ENCODE assay signal across 26 cellular contexts in the genomic region with DNA sequence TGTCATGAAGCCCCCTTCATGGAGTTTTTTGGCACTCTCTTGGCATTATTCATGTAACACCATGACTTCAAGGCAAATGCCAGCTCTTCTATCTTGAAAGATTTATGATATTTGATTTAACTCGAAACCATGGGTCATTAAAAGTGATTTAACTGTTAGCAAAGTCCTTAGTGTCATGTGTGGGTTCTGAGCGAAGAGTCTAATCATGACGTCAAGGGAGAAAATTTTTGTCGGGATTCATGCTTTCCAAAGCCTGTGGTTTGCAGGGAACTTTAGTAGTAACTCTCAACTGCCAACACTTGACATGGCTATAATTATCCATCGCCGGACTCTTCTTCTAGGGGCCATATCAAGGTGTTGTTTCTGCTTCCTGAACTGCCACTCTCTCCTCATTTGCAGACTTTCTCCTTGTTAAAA. TPM values are rescaled to one million over a fixed set of nuclear protein-coding genes. Genes with fewer than 3 reads are reported as not detected.
A peak's percentile ranks its signal among the peaks of the same experiment; 100 is the strongest.
DNase-seq lines count a peak whose midpoint lies in the region; ATAC-seq and TF ChIP-seq lines count a peak whose summit lies in the region.
"Had no signal": no experiment of that assay in that cellular context is flagged by ENCODE, and none has a peak within 500 bp of the region (broad histone marks: within the 10 kb centered on the region; RNA-seq: fewer than 3 reads in every experiment).

No MANE protein-coding gene starts in this region.

- in situ Hi-C loops in astrocyte of the spinal cord (cut with HindIII; ENCODE audit: low sequenced_read_pairs) = no loop called here

- H3K4me1 Mint-ChIP-seq in stimulated activated naive B cell treated with anti-CD40 and anti-IgM and Interleukin-4, amounts not matched to agents 10 μg/mL and 1 μg/mL and 100 μg/mL, for 72 hours = no peaks in the 10 kb centered on the region
- H3K4me1 Mint-ChIP-seq: GM23338 had no signal

- DNase-seq in cardiac muscle cell (ENCODE audit: low read depth in 1 of 2, low spot score in 1 of 2) (no peak), heart right ventricle (no peak), astrocyte of the spinal cord (ENCODE audit: low read depth, low spot score) (peak; percentile 22), left colon (no peak)
- DNase-seq in activated CD4-positive, alpha-beta T cell treated with anti-CD3 and anti-CD28 coated beads for 4 hours = no peak
- no peak for DNase-seq in stimulated activated naive B cell treated with anti-CD40 and anti-IgM and Interleukin-4, amounts not matched to agents 10 μg/mL and 1 μg/mL and 100 μg/mL, for 72 hours
- DNase-seq: ACHN, Calu3, DMS79 treated with DMSO at 0.1 percent for 48 hours, GF-D8, NCI-H1092 treated with DMSO at 0.1 percent for 48 hours, NCI-H1436, NCI-H187, NCI-H2081 treated with DMSO at 0.1 percent for 48 hours, NCI-H2171, NCI-H226, NCI-H510A, NCI-H69, Peyer's patch, SJCRH30 had no signal

- H3K9me3 Mint-ChIP-seq in stimulated activated naive B cell treated with anti-CD40 and anti-IgM and Interleukin-4, amounts not matched to agents 10 μg/mL and 1 μg/mL and 100 μg/mL, for 72 hours = no peaks in the 10 kb centered on the region

- H3K9me3 ChIP-seq in cardiac muscle cell (ENCODE audit: low read depth) (no peaks in the 10 kb centered on the region), heart right ventricle (no peaks in the 10 kb centered on the region)
- H3K9me3 ChIP-seq: HAP-1, Peyer's patch, SJCRH30 had no signal

- H3K4me1 ChIP-seq in cardiac muscle cell (ENCODE audit: low read depth) (peaks cover 27% of the 10 kb centered on the region), heart right ventricle (peaks cover 0 to 21% (median 7%) of the 10 kb centered on the region in 9 donors)
- H3K4me1 ChIP-seq: HAP-1, Peyer's patch, SJCRH30 had no signal

- H3K4me3 ChIP-seq in cardiac muscle cell (no peak overlapping the region), heart right ventricle (no peak overlapping the region), astrocyte of the spinal cord (ENCODE audit: low read depth, low read length) (no peak overlapping the region)
- H3K4me3 ChIP-seq: GM23338, HAP-1, Peyer's patch, SJCRH30 had no signal

- no peaks in the 10 kb centered on the region for H3K36me3 ChIP-seq in cardiac muscle cell
- no peaks in the 10 kb centered on the region for H3K36me3 ChIP-seq in heart right ventricle
- H3K36me3 ChIP-seq: HAP-1, Peyer's patch, SJCRH30 had no signal

- H3K27ac Mint-ChIP-seq in stimulated activated naive B cell treated with anti-CD40 and anti-IgM and Interleukin-4, amounts not matched to agents 10 μg/mL and 1 μg/mL and 100 μg/mL, for 72 hours = no peak overlapping the region
- H3K27ac Mint-ChIP-seq: GM23338 had no signal

- intact Hi-C loops in heart right ventricle (cut with DNase I) = no loop called here
- intact Hi-C loops in left colon (cut with DNase I, micrococcal nuclease) = no loop called here

- TF ChIP-seq CTCF in cardiac muscle cell (IDR thresholded peaks at IDR 0.05; ENCODE audit: low read depth, low read length) (no peak), heart right ventricle (IDR thresholded peaks at IDR 0.05) (no peak), astrocyte of the spinal cord (IDR thresholded peaks at IDR 0.05; ENCODE audit: low read depth, low read length) (no peak)

- peaks cover 0 to 1% of the 10 kb centered on the region in 2 donors for H3K36me3 Mint-ChIP-seq in stimulated activated naive B cell treated with anti-CD40 and anti-IgM and Interleukin-4, amounts not matched to agents 10 μg/mL and 1 μg/mL and 100 μg/mL, for 72 hours

- WGBS in heart right ventricle, 2 donors = 55 to 65% methylated on average over 6 of the region's 6 CpGs

- H3K27me3 ChIP-seq in cardiac muscle cell (no peaks in the 10 kb centered on the region), heart right ventricle (no peaks in the 10 kb centered on the region)
- H3K27me3 ChIP-seq: Peyer's patch, SJCRH30 had no signal

- peaks cover 10 to 18% of the 10 kb centered on the region in 2 donors for H3K27me3 Mint-ChIP-seq in stimulated activated naive B cell treated with anti-CD40 and anti-IgM and Interleukin-4, amounts not matched to agents 10 μg/mL and 1 μg/mL and 100 μg/mL, for 72 hours

- peak overlapping the region; percentile 61 for H3K27ac ChIP-seq in cardiac muscle cell
- H3K27ac ChIP-seq in heart right ventricle = no peak overlapping the region
- H3K27ac ChIP-seq: 22Rv1, Peyer's patch, SJCRH30 had no signal

- H3K4me3 Mint-ChIP-seq in stimulated activated naive B cell treated with anti-CD40 and anti-IgM and Interleukin-4, amounts not matched to agents 10 μg/mL and 1 μg/mL and 100 μg/mL, for 72 hours = no peak overlapping the region
- H3K4me3 Mint-ChIP-seq: GM23338 had no signal

- ATAC-seq in heart right ventricle = no peak
- peak; percentile 68 for ATAC-seq in left colon
- no peak for ATAC-seq in HG03095 (IDR thresholded peaks at IDR 0.05; ENCODE audit: unreplicated experiment)
- no peak for ATAC-seq in stimulated activated naive B cell treated with anti-CD40 and anti-IgM and Interleukin-4, amounts not matched to agents 10 μg/mL and 1 μg/mL and 100 μg/mL, for 72 hours (replicated peaks)
- ATAC-seq: GM23338 had no signal

RNA-seq across cellular contexts. Expression of gene GXYLT2, which starts 11.5 kb away (rescaled TPM):
- total RNA-seq in cardiac muscle cell = 36.4 and 43.1 TPM in 2 replicates
- polyA plus RNA-seq in cardiac muscle cell = 25.7 and 34.6 TPM in 2 replicates
- total RNA-seq in heart right ventricle = 10 to 100 TPM; 10.3 to 26.7 (median 14.6) TPM
- 1 to 10 TPM; 1.5 to 2.2 TPM for polyA plus RNA-seq in heart right ventricle
- total RNA-seq in left colon = 10 to 100 TPM in 1 of 2 donors, 1 to 10 TPM in 1; 3.3 to 12.6 TPM
- total RNA-seq: HT-29, OCI-LY7 had no signal

RNA-seq across cellular contexts. Expression of gene SHQ1, which starts 51.1 kb away (rescaled TPM):
- total RNA-seq in cardiac muscle cell (14.2 and 20.1 TPM in 2 replicates), heart right ventricle (10 to 100 TPM; 13.9 to 24.0 (median 19.7) TPM), left colon (10 to 100 TPM; 21.5 to 22.0 TPM)
- polyA plus RNA-seq in cardiac muscle cell (15.2 and 22.6 TPM in 2 replicates), heart right ventricle (10 to 100 TPM in 1 of 2 donors, 1 to 10 TPM in 1; 8.0 to 14.3 TPM)
